ENCODE assay signal across 21 cellular contexts in genomic region chr11:63942803-63943202, GRCh38. TPM values are rescaled to one million over a fixed set of nuclear protein-coding genes. Genes with fewer than 3 reads are reported as not detected.
DNase-seq lines count a peak whose midpoint lies in the region; ATAC-seq and TF ChIP-seq lines count a peak whose summit lies in the region.
"Had no signal": no experiment of that assay in that cellular context is flagged by ENCODE, and none has a peak within 500 bp of the region (broad histone marks: within the 10 kb centered on the region; RNA-seq: fewer than 3 reads in every experiment).

No MANE protein-coding gene starts in this region.

- H3K4me3 ChIP-seq in A673 (ENCODE audit: low read depth, low read length, poor library complexity, severe bottlenecking) (no peak overlapping the region), Peyer's patch (no peak overlapping the region), osteoblast (ENCODE audit: insufficient read depth, low read length) (no peak overlapping the region), Caco-2 (ENCODE audit: low read depth, low read length) (no peak overlapping the region)
- H3K4me3 ChIP-seq: A549, K562 had no signal

- POLR2A ChIA-PET in A673 (lab: Charles Lee; ENCODE audit: low non-redundant PET) = interaction anchor here (0.9 kb wide), 1 partner anchor 10 kb away, joined by 3 read pairs; no protein-coding TSS in a partner anchor
- POLR2A ChIA-PET in Caco-2 (lab: Charles Lee) = no interaction called here

- intact Hi-C loops in A673 (cut with micrococcal nuclease; ENCODE audit: unreplicated experiment) (no loop called here), left colon (cut with DNase I, micrococcal nuclease) (loop anchor here in 1 of 2 donors (10.0 kb wide), 1 partner anchor 168 kb away; no protein-coding TSS in a partner anchor), Caco-2 (cut with micrococcal nuclease; ENCODE audit: unreplicated experiment) (no loop called here)

- ATAC-seq in left colon = peak; percentile 30
- ATAC-seq: A549, K562 had no signal

- H3K4me3 Mint-ChIP-seq in Caco-2 (ENCODE audit: unreplicated experiment) = no peak overlapping the region
- H3K4me3 Mint-ChIP-seq: H9 had no signal

- peaks cover 18% of the 10 kb centered on the region for H3K36me3 ChIP-seq in A673 (ENCODE audit: insufficient read depth, low read length, poor library complexity, severe bottlenecking)
- peaks cover 0 to 18% (median 0%) of the 10 kb centered on the region in 3 donors for H3K36me3 ChIP-seq in Peyer's patch
- H3K36me3 ChIP-seq in osteoblast (ENCODE audit: insufficient read depth, low read length) = peaks cover 11% of the 10 kb centered on the region
- H3K36me3 ChIP-seq in Caco-2 (ENCODE audit: control insufficient read depth, insufficient read depth, low read length) = peaks cover 1% of the 10 kb centered on the region; the same call in 1 of the 2 replicates

- H2AFZ ChIP-seq in osteoblast (ENCODE audit: low read length) = no peak overlapping the region

- no peaks in the 10 kb centered on the region for H3K27me3 ChIP-seq in A673 (replicated peaks; ENCODE audit: insufficient read depth, low read depth, low read length, poor library complexity)
- no peaks in the 10 kb centered on the region for H3K27me3 ChIP-seq in Peyer's patch
- no peaks in the 10 kb centered on the region for H3K27me3 ChIP-seq in osteoblast (ENCODE audit: insufficient read depth, low read length)
- no peaks in the 10 kb centered on the region for H3K27me3 ChIP-seq in Caco-2 (replicated peaks; ENCODE audit: control insufficient read depth, insufficient read depth, low read length)

- H3K4me1 Mint-ChIP-seq in Caco-2 (ENCODE audit: low read depth, unreplicated experiment) = peaks cover 6% of the 10 kb centered on the region

- no peak overlapping the region for H3K4me2 ChIP-seq in osteoblast (ENCODE audit: insufficient read depth, low read length)
- H3K4me2 ChIP-seq: A549 had no signal

- BruUV-seq in A673 (replicated peaks; lab: Mats Ljungman, UMichigan) = no TSS peak
- no TSS peak for BruUV-seq in Caco-2 (replicated peaks; lab: Mats Ljungman, UMichigan)

- peaks cover 37% of the 10 kb centered on the region for H3K36me3 Mint-ChIP-seq in Caco-2 (ENCODE audit: insufficient read depth, unreplicated experiment)
- H3K36me3 Mint-ChIP-seq: CD4-positive, CD25-positive, alpha-beta regulatory T cell had no signal

- TF ChIP-seq CTCF in A673 (conservative IDR thresholded peaks at IDR 0.05; ENCODE audit: low read depth, low read length) (no peak), Peyer's patch (IDR thresholded peaks at IDR 0.05) (peak in 1 of 6 experiments; percentile 7), osteoblast (IDR thresholded peaks at IDR 0.05; ENCODE audit: extremely low read depth, low read depth, low read length) (no peak), Caco-2 (IDR thresholded peaks at IDR 0.05; ENCODE audit: insufficient read depth in 1 of 2, low read depth in 1 of 2, low read length in 1 of 2, severe bottlenecking in 1 of 2, unreplicated experiment in 1 of 2) (no peak)

- H4K20me1 ChIP-seq in osteoblast (ENCODE audit: insufficient read depth, low read length) = peaks cover 3% of the 10 kb centered on the region

- H3K27ac ChIP-seq in A673 (ENCODE audit: low read depth, low read length, poor library complexity, severe bottlenecking) = peak overlapping the region; percentile 41
- peak overlapping the region in 2 of 4 donors; percentile 32 to 71 for H3K27ac ChIP-seq in Peyer's patch
- H3K27ac ChIP-seq in osteoblast (ENCODE audit: low read depth, low read length) = no peak overlapping the region
- H3K27ac ChIP-seq: 22Rv1, A549, HL-60 had no signal

- CTCF ChIA-PET in A673 (lab: Charles Lee) = no interaction called here
- CTCF ChIA-PET in Caco-2 (lab: Charles Lee) = interaction anchor here (1.1 kb wide), 1 partner anchor 104 kb away, joined by 3 read pairs; the partner anchor contains the start of gene MARK2

- no peak overlapping the region for H3K27ac Mint-ChIP-seq in Caco-2 (ENCODE audit: unreplicated experiment)
- H3K27ac Mint-ChIP-seq: CD4-positive, CD25-positive, alpha-beta regulatory T cell had no signal

- no peaks in the 10 kb centered on the region for H3K9me3 Mint-ChIP-seq in Caco-2 (ENCODE audit: unreplicated experiment)
- H3K9me3 Mint-ChIP-seq: CD4-positive, CD25-positive, alpha-beta regulatory T cell; CD8-positive, alpha-beta memory T cell; H9 had no signal

- DNase-seq in A673 (ENCODE audit: low spot score) (no peak), Peyer's patch (peak in 2 of 3 donors; percentile 59 to 68), left colon (no peak), osteoblast (ENCODE audit: insufficient read length, low spot score, missing footprints) (peak; percentile 63), GF-D8 (lab: John Stamatoyannopoulos, UW) (no peak), dedifferentiated amniotic fluid mesenchymal stem cell (ENCODE audit: extremely low spot score) (no peak), Caco-2 (no peak)
- DNase-seq in activated effector memory CD4-positive, alpha-beta T cell treated with Interleukin-2 at 50 U/mL for 16 hours = no peak
- DNase-seq: C1 segment of cervical spinal cord; CD4-positive, CD25-positive, alpha-beta regulatory T cell; CD8-positive, alpha-beta memory T cell; COR-L47; DMS79; GDM1; GOT3; H9; IMR-90 had no signal

- peaks cover 14% of the 10 kb centered on the region for H3K4me1 ChIP-seq in A673 (ENCODE audit: insufficient read depth, low read length, poor library complexity, severe bottlenecking)
- peaks cover 0 to 44% (median 2%) of the 10 kb centered on the region in 4 donors for H3K4me1 ChIP-seq in Peyer's patch
- H3K4me1 ChIP-seq in osteoblast (ENCODE audit: insufficient read depth, low read length) = peaks cover 24% of the 10 kb centered on the region
- H3K4me1 ChIP-seq in Caco-2 = peaks cover 4% of the 10 kb centered on the region; the same call in 1 of the 2 replicates

- H3K9me3 ChIP-seq in A673 (ENCODE audit: low read depth, low read length, poor library complexity, severe bottlenecking) (no peaks in the 10 kb centered on the region), Peyer's patch (no peaks in the 10 kb centered on the region), osteoblast (ENCODE audit: low read depth, low read length) (no peaks in the 10 kb centered on the region), Caco-2 (no peaks in the 10 kb centered on the region)
- H3K9me3 ChIP-seq: A549 had no signal

- no peaks in the 10 kb centered on the region for H3K27me3 Mint-ChIP-seq in Caco-2 (ENCODE audit: insufficient read depth, unreplicated experiment)
- H3K27me3 Mint-ChIP-seq: CD8-positive, alpha-beta memory T cell had no signal

- TF ChIP-seq POLR2A in Peyer's patch (IDR thresholded peaks at IDR 0.05) = peak in 1 of 2 donors; percentile 12

- peaks cover 52% of the 10 kb centered on the region for H3K79me2 ChIP-seq in osteoblast (ENCODE audit: insufficient read depth, low read length)

RNA-seq across cellular contexts. Expression of gene NAA40, which starts 4.0 kb away (rescaled TPM):
- total RNA-seq in A673 (2021) (44.8 and 51.2 TPM in 2 replicates), Peyer's patch (10 to 100 TPM; 46.2 to 80.0 (median 57.1) TPM), left colon (10 to 100 TPM; 24.6 to 34.2 TPM), osteoblast (11.9 and 12.1 TPM in 2 replicates), Caco-2 (2022) (42.7 and 43.7 TPM in 2 replicates)

RNA-seq across cellular contexts. Expression of gene RCOR2, which starts 25.8 kb away (rescaled TPM):
- total RNA-seq in A673 (2021) (3.9 and 7.6 TPM in 2 replicates), Peyer's patch (under 1 TPM in 2 of 4 donors, not detected in 2; 0.57 to 0.67 TPM), left colon (1 to 10 TPM; 2.1 to 2.5 TPM), osteoblast (under 0.01 TPM in 2 replicates), Caco-2 (2022) (1.5 and 1.8 TPM in 2 replicates)
- total RNA-seq: CD4-positive, CD25-positive, alpha-beta regulatory T cell had no signal

RNA-seq across cellular contexts. Expression of gene COX8A, which starts 31.6 kb away (rescaled TPM):
- 615 and 652 TPM in 2 replicates for total RNA-seq in A673 (2021)
- total RNA-seq in Peyer's patch = 1,000 to 10,000 TPM in 2 of 4 donors, 100 to 1,000 TPM in 2; 390 to 1,297 (median 877) TPM
- total RNA-seq in left colon = 100 to 1,000 TPM; 663 to 843 TPM
- 159 and 190 TPM in 2 replicates for total RNA-seq in osteoblast
- total RNA-seq in Caco-2 (2022) = 376 and 448 TPM in 2 replicates

RNA-seq across cellular contexts. Expression of gene OTUB1, which starts 43.4 kb away (rescaled TPM):
- 136 and 140 TPM in 2 replicates for total RNA-seq in A673 (2021)
- 100 to 1,000 TPM in 1 of 4 donors, 10 to 100 TPM in 3; 79.2 to 110 (median 95.4) TPM for total RNA-seq in Peyer's patch
- 10 to 100 TPM; 67.7 to 79.7 TPM for total RNA-seq in left colon
- 32.1 and 34.4 TPM in 2 replicates for total RNA-seq in osteoblast
- 140 and 152 TPM in 2 replicates for total RNA-seq in Caco-2 (2022)

Comparison
In these comparisons a context has a peak if more than half of its experiments do, and no peak if none do; other contexts are left out.
1. DNase-seq: peak in Peyer's patch (2 of 3) and osteoblast (single experiment); none in A673 (single experiment), left colon (0 of 2), GF-D8 (single experiment), activated effector memory CD4-positive, alpha-beta T cell treated with Interleukin-2 at 50 U/mL for 16 hours (single experiment), dedifferentiated amniotic fluid mesenchymal stem cell (single experiment) and Caco-2 (0 of 2).